In the genomic region with DNA sequence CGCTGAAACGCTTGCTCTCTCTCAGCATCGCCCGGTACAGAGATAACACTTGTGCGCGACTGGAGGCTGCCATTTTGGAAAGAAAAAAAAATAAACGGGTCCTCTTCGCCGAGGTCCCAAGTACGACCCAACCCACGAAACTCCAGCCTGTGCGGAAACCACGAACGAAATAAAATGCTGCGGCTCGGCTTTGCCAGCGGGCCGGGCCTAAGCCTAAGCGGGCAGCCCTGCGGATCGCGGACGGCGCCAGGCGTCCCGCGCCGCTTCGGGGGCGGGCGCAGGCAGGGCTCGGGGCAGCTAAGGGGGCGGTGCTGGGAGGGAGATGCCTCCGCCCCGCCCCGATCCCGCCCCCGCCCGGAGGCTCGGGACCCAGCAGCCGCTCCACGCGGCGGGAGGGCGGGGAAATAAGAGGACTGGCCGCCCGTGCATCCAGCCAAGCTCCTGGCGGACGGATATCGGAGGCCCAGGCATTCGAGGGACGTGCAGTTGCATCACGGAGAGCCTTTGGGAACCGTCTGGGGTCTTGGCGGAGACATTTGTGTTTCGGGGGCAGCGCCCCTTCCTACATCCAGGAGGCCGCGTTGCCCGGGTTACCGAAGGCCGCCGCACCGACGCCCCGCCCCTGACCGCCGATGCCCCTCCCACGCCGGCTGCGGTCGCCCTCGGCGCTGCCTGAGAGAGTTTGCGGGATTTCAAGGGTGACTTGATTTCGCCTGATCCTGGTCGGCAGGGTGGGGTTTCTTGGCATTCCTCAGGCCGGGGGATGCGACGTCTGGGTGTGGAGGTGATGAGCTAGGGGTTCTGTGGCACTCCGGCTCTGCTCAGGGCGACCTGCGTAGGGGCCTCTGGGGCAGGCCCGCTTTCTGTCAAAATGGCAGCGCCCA, we compare ENCODE assay signal across 1 cellular context.
TF ChIP-seq lines count a peak whose summit lies in the region.

A gene (plus strand): TSS at position 853 of the 884 bp plus-strand sequence.
A gene (minus strand): TSS at position 290 of the 884 bp plus-strand sequence. CDS start 217 bp downstream, at position 73.

TF ChIP-seq in HepG2, 621 proteins besides CTCF, POLR2A, EP300 and RAD21 (continued from another document and continues in another):
- TF ChIP-seq, protein P1, sequence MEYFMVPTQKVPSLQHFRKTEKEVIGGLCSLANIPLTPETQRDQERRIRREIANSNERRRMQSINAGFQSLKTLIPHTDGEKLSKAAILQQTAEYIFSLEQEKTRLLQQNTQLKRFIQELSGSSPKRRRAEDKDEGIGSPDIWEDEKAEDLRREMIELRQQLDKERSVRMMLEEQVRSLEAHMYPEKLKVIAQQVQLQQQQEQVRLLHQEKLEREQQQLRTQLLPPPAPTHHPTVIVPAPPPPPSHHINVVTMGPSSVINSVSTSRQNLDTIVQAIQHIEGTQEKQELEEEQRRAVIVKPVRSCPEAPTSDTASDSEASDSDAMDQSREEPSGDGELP (IDR thresholded peaks at IDR 0.05; ENCODE audit: borderline replicate concordance, low read depth): no peak
- TF ChIP-seq PITX1 (CRISPR knock-in tag; IDR thresholded peaks at IDR 0.05) (peak; percentile 49), ZNF629 (CRISPR knock-in tag; conservative IDR thresholded peaks at IDR 0.05) (0 out of 2 replicates have a peak, but pooled peaks have one; percentile 26), NR2F2 (IDR thresholded peaks at IDR 0.05; ENCODE audit: borderline replicate concordance, low read depth) (peak; percentile 33; the same call in 1 of the 2 replicates), ZNF382 (CRISPR knock-in tag; IDR thresholded peaks at IDR 0.05; ENCODE audit: borderline replicate concordance) (no peak), NFKBIZ (CRISPR knock-in tag; IDR thresholded peaks at IDR 0.05) (no peak), JUN (CRISPR knock-in tag; IDR thresholded peaks at IDR 0.05) (no peak), ZNF790 (CRISPR knock-in tag; IDR thresholded peaks at IDR 0.05; ENCODE audit: borderline replicate concordance) (no peak; the same call in 1 of the 2 replicates), FOXP1 (IDR thresholded peaks at IDR 0.05) (no peak), FOXP1 (CRISPR knock-in tag; IDR thresholded peaks at IDR 0.05) (no peak), ZMYM4 (CRISPR knock-in tag; IDR thresholded peaks at IDR 0.05) (peak; percentile 49), SATB2 (CRISPR knock-in tag; IDR thresholded peaks at IDR 0.05) (no peak; the same call in 1 of the 2 replicates), TBP (CRISPR knock-in tag; IDR thresholded peaks at IDR 0.05) (peak; percentile 38; the same call in 1 of the 2 replicates), RFX1 (IDR thresholded peaks at IDR 0.05) (peak; percentile 97), SAFB2 (CRISPR knock-in tag; IDR thresholded peaks at IDR 0.05; ENCODE audit: borderline replicate concordance, low read depth) (0 out of 2 replicates have a peak, but pooled peaks have one; percentile 16), ZFP36L1 (CRISPR knock-in tag; IDR thresholded peaks at IDR 0.05) (no peak), NFRKB (IDR thresholded peaks at IDR 0.05) (0 out of 2 replicates have a peak, but pooled peaks have one; percentile 31), SKI (IDR thresholded peaks at IDR 0.05; ENCODE audit: partially characterized antibody) (no peak), ZNF207 (IDR thresholded peaks at IDR 0.05; ENCODE audit: borderline replicate concordance) (no peak), SIX4 (CRISPR knock-in tag; IDR thresholded peaks at IDR 0.05) (no peak; the same call in 1 of the 2 replicates), POLR2G (IDR thresholded peaks at IDR 0.05; ENCODE audit: low read depth, low read length) (peak; percentile 74), SAP130 (CRISPR knock-in tag; IDR thresholded peaks at IDR 0.05; ENCODE audit: low read depth) (peak; percentile 95)
- TF ChIP-seq, protein P2, sequence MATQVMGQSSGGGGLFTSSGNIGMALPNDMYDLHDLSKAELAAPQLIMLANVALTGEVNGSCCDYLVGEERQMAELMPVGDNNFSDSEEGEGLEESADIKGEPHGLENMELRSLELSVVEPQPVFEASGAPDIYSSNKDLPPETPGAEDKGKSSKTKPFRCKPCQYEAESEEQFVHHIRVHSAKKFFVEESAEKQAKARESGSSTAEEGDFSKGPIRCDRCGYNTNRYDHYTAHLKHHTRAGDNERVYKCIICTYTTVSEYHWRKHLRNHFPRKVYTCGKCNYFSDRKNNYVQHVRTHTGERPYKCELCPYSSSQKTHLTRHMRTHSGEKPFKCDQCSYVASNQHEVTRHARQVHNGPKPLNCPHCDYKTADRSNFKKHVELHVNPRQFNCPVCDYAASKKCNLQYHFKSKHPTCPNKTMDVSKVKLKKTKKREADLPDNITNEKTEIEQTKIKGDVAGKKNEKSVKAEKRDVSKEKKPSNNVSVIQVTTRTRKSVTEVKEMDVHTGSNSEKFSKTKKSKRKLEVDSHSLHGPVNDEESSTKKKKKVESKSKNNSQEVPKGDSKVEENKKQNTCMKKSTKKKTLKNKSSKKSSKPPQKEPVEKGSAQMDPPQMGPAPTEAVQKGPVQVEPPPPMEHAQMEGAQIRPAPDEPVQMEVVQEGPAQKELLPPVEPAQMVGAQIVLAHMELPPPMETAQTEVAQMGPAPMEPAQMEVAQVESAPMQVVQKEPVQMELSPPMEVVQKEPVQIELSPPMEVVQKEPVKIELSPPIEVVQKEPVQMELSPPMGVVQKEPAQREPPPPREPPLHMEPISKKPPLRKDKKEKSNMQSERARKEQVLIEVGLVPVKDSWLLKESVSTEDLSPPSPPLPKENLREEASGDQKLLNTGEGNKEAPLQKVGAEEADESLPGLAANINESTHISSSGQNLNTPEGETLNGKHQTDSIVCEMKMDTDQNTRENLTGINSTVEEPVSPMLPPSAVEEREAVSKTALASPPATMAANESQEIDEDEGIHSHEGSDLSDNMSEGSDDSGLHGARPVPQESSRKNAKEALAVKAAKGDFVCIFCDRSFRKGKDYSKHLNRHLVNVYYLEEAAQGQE (IDR thresholded peaks at IDR 0.05; ENCODE audit: borderline replicate concordance in 1 of 2, low read depth in 1 of 2, low read length in 2 of 2): no peak; a peak in 1 of 4 replicates
- TF ChIP-seq, protein P3, sequence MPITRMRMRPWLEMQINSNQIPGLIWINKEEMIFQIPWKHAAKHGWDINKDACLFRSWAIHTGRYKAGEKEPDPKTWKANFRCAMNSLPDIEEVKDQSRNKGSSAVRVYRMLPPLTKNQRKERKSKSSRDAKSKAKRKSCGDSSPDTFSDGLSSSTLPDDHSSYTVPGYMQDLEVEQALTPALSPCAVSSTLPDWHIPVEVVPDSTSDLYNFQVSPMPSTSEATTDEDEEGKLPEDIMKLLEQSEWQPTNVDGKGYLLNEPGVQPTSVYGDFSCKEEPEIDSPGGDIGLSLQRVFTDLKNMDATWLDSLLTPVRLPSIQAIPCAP (CRISPR knock-in tag; IDR thresholded peaks at IDR 0.05; ENCODE audit: low read depth): no peak
- TF ChIP-seq, protein P4, sequence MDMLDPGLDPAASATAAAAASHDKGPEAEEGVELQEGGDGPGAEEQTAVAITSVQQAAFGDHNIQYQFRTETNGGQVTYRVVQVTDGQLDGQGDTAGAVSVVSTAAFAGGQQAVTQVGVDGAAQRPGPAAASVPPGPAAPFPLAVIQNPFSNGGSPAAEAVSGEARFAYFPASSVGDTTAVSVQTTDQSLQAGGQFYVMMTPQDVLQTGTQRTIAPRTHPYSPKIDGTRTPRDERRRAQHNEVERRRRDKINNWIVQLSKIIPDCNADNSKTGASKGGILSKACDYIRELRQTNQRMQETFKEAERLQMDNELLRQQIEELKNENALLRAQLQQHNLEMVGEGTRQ (IDR thresholded peaks at IDR 0.05; ENCODE audit: low read depth, low read length): no peak
- TF ChIP-seq, protein P4 (CRISPR knock-in tag; IDR thresholded peaks at IDR 0.05; ENCODE audit: borderline replicate concordance): no peak
- TF ChIP-seq, protein P5, sequence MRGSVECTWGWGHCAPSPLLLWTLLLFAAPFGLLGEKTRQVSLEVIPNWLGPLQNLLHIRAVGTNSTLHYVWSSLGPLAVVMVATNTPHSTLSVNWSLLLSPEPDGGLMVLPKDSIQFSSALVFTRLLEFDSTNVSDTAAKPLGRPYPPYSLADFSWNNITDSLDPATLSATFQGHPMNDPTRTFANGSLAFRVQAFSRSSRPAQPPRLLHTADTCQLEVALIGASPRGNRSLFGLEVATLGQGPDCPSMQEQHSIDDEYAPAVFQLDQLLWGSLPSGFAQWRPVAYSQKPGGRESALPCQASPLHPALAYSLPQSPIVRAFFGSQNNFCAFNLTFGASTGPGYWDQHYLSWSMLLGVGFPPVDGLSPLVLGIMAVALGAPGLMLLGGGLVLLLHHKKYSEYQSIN (CRISPR knock-in tag; IDR thresholded peaks at IDR 0.05; ENCODE audit: borderline replicate concordance): no peak
- TF ChIP-seq, protein P6, sequence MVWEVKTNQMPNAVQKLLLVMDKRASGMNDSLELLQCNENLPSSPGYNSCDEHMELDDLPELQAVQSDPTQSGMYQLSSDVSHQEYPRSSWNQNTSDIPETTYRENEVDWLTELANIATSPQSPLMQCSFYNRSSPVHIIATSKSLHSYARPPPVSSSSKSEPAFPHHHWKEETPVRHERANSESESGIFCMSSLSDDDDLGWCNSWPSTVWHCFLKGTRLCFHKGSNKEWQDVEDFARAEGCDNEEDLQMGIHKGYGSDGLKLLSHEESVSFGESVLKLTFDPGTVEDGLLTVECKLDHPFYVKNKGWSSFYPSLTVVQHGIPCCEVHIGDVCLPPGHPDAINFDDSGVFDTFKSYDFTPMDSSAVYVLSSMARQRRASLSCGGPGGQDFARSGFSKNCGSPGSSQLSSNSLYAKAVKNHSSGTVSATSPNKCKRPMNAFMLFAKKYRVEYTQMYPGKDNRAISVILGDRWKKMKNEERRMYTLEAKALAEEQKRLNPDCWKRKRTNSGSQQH (CRISPR knock-in tag; IDR thresholded peaks at IDR 0.05; ENCODE audit: low read depth): no peak
- TF ChIP-seq, protein P7, sequence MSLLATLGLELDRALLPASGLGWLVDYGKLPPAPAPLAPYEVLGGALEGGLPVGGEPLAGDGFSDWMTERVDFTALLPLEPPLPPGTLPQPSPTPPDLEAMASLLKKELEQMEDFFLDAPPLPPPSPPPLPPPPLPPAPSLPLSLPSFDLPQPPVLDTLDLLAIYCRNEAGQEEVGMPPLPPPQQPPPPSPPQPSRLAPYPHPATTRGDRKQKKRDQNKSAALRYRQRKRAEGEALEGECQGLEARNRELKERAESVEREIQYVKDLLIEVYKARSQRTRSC (CRISPR knock-in tag; IDR thresholded peaks at IDR 0.05; ENCODE audit: low read depth): no peak
- TF ChIP-seq, protein P8, sequence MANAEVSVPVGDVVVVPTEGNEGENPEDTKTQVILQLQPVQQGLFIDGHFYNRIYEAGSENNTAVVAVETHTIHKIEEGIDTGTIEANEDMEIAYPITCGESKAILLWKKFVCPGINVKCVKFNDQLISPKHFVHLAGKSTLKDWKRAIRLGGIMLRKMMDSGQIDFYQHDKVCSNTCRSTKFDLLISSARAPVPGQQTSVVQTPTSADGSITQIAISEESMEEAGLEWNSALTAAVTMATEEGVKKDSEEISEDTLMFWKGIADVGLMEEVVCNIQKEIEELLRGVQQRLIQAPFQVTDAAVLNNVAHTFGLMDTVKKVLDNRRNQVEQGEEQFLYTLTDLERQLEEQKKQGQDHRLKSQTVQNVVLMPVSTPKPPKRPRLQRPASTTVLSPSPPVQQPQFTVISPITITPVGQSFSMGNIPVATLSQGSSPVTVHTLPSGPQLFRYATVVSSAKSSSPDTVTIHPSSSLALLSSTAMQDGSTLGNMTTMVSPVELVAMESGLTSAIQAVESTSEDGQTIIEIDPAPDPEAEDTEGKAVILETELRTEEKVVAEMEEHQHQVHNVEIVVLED (CRISPR knock-in tag; IDR thresholded peaks at IDR 0.05; ENCODE audit: borderline replicate concordance): peak; percentile 88
- TF ChIP-seq, protein P9, sequence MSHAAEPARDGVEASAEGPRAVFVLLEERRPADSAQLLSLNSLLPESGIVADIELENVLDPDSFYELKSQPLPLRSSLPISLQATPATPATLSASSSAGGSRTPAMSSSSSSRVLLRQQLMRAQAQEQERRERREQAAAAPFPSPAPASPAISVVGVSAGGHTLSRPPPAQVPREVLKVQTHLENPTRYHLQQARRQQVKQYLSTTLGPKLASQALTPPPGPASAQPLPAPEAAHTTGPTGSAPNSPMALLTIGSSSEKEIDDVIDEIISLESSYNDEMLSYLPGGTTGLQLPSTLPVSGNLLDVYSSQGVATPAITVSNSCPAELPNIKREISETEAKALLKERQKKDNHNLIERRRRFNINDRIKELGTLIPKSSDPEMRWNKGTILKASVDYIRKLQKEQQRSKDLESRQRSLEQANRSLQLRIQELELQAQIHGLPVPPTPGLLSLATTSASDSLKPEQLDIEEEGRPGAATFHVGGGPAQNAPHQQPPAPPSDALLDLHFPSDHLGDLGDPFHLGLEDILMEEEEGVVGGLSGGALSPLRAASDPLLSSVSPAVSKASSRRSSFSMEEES (CRISPR knock-in tag; IDR thresholded peaks at IDR 0.05): 0 out of 2 replicates have a peak, but pooled peaks have one; percentile 35
- TF ChIP-seq, protein P10, sequence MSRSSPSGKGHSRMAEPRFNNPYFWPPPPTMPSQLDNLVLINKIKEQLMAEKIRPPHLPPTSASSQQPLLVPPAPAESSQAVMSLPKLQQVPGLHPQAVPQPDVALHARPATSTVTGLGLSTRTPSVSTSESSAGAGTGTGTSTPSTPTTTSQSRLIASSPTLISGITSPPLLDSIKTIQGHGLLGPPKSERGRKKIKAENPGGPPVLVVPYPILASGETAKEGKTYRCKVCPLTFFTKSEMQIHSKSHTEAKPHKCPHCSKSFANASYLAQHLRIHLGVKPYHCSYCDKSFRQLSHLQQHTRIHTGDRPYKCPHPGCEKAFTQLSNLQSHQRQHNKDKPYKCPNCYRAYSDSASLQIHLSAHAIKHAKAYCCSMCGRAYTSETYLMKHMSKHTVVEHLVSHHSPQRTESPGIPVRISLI (CRISPR knock-in tag; IDR thresholded peaks at IDR 0.05; ENCODE audit: borderline replicate concordance): peak; percentile 99
- TF ChIP-seq, protein P11, sequence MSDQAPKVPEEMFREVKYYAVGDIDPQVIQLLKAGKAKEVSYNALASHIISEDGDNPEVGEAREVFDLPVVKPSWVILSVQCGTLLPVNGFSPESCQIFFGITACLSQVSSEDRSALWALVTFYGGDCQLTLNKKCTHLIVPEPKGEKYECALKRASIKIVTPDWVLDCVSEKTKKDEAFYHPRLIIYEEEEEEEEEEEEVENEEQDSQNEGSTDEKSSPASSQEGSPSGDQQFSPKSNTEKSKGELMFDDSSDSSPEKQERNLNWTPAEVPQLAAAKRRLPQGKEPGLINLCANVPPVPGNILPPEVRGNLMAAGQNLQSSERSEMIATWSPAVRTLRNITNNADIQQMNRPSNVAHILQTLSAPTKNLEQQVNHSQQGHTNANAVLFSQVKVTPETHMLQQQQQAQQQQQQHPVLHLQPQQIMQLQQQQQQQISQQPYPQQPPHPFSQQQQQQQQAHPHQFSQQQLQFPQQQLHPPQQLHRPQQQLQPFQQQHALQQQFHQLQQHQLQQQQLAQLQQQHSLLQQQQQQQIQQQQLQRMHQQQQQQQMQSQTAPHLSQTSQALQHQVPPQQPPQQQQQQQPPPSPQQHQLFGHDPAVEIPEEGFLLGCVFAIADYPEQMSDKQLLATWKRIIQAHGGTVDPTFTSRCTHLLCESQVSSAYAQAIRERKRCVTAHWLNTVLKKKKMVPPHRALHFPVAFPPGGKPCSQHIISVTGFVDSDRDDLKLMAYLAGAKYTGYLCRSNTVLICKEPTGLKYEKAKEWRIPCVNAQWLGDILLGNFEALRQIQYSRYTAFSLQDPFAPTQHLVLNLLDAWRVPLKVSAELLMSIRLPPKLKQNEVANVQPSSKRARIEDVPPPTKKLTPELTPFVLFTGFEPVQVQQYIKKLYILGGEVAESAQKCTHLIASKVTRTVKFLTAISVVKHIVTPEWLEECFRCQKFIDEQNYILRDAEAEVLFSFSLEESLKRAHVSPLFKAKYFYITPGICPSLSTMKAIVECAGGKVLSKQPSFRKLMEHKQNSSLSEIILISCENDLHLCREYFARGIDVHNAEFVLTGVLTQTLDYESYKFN (CRISPR knock-in tag; conservative IDR thresholded peaks at IDR 0.05): 0 out of 2 replicates have a peak, but pooled peaks have one; percentile 41
